Comparison of ENCODE assay signal across 22 cellular contexts in genomic region chr5:139867581-139867980, GRCh38.
"Had no signal": no experiment of that assay in that cellular context is flagged by ENCODE, and none has a peak within 500 bp of the region (broad histone marks: within the 10 kb centered on the region; RNA-seq: fewer than 3 reads in every experiment).

No MANE protein-coding gene starts in this region.

- ATAC-seq: gastrocnemius medialis, heart left ventricle, left cardiac atrium, left lung, left ventricle myocardium superior, lower lobe of right lung, mucosa of descending colon had no signal

- H3K27me3 ChIP-seq: dorsolateral prefrontal cortex, esophagus muscularis mucosa, gastrocnemius medialis, heart left ventricle, left lung had no signal

- H3K4me3 ChIP-seq: coronary artery, dorsolateral prefrontal cortex, esophagus muscularis mucosa, gastrocnemius medialis, heart left ventricle, hepatocyte, left lung, lower lobe of right lung, mucosa of descending colon had no signal

- H3K36me3 ChIP-seq: gastrocnemius medialis, heart left ventricle, left lung, lower lobe of right lung had no signal

- FAIRE-seq: colon, endothelial cell of umbilical vein had no signal

- H2AFZ ChIP-seq: hepatocyte had no signal

- H3K27ac ChIP-seq: coronary artery, esophagus muscularis mucosa, gastrocnemius medialis, heart left ventricle, hepatocyte, left lung, lower lobe of right lung had no signal

- DNase-seq: dermis blood vessel endothelial cell; dorsolateral prefrontal cortex; effector CD4-positive, alpha-beta T cell; effector memory CD4-positive, alpha-beta T cell; foreskin melanocyte; gastrocnemius medialis; heart left ventricle; hypothalamus; immature natural killer cell; islet precursor cell; left cardiac atrium; left lung; lower lobe of right lung; mesenchymal stem cell; mucosa of descending colon; naive B cell had no signal

- H3K9me3 ChIP-seq: esophagus muscularis mucosa, gastrocnemius medialis, heart left ventricle, left lung, lower lobe of right lung, mucosa of descending colon had no signal

- H3K4me2 ChIP-seq: hepatocyte had no signal

- H3K79me2 ChIP-seq: hepatocyte had no signal
